In genomic region chr21:45031231-45032191, GRCh38 we compare ENCODE assay signal across 21 cellular contexts. TPM values are rescaled to one million over a fixed set of nuclear protein-coding genes. Genes with fewer than 3 reads are reported as not detected.
DNase-seq lines count a peak whose midpoint lies in the region; ATAC-seq and TF ChIP-seq lines count a peak whose summit lies in the region.
"Had no signal": no experiment of that assay in that cellular context is flagged by ENCODE, and none has a peak within 500 bp of the region (broad histone marks: within the 10 kb centered on the region; RNA-seq: fewer than 3 reads in every experiment).

No MANE protein-coding gene starts in this region.

- no peak overlapping the region for H3K14ac ChIP-seq in neuronal stem cell (ENCODE audit: low read length)

- H4K8ac ChIP-seq in neuronal stem cell (ENCODE audit: low read depth, low read length) = no peak overlapping the region

- peak overlapping the region; percentile 64 for H2BK15ac ChIP-seq in neuronal stem cell (ENCODE audit: low read length)

- H3K4me3 ChIP-seq in BLaER1 (peak overlapping the region; percentile 40), SK-N-MC (no peak overlapping the region), esophagus squamous epithelium (peak overlapping the region in 1 of 4 donors; percentile 8), neuronal stem cell (ENCODE audit: low read length in 2 of 2) (no peak overlapping the region)
- H3K4me3 ChIP-seq: pancreas had no signal

- peak overlapping the region; percentile 82 for H2AK5ac ChIP-seq in neuronal stem cell (ENCODE audit: low read depth, low read length)

- TF ChIP-seq POLR2A in esophagus squamous epithelium (IDR thresholded peaks at IDR 0.05) = no peak

- H3K4ac ChIP-seq in neuronal stem cell (ENCODE audit: low read length) = no peak overlapping the region

- H3K23ac ChIP-seq in neuronal stem cell (ENCODE audit: low read depth, low read length, poor library complexity) = peak overlapping the region; percentile 52

- no peak overlapping the region for H2BK12ac ChIP-seq in neuronal stem cell (ENCODE audit: low read length)

- no peak for ATAC-seq in HG03354 (IDR thresholded peaks at IDR 0.05; ENCODE audit: poor library complexity, severe bottlenecking, unreplicated experiment)
- ATAC-seq: activated T-cell treated with anti-CD3 and anti-CD28 coated beads, Interleukin-2, amount 50 U/mL, for 72 hours; left lobe of liver; Panc1 had no signal

- TF ChIP-seq CTCF in esophagus squamous epithelium (IDR thresholded peaks at IDR 0.05) = no peak

- intact Hi-C loops in esophagus squamous epithelium (cut with DNase I) = no loop called here

- H3K9ac ChIP-seq in BLaER1 = peak overlapping the region; percentile 63
- H3K9ac ChIP-seq in SK-N-MC (ENCODE audit: insufficient read length) = no peak overlapping the region
- H3K9ac ChIP-seq in neuronal stem cell (ENCODE audit: low read depth, low read length, poor library complexity) = no peak overlapping the region

- H3K9me3 ChIP-seq in BLaER1 (peaks cover 20% of the 10 kb centered on the region), SK-N-MC (ENCODE audit: low read depth, low read length) (peaks cover 2% of the 10 kb centered on the region; the same call in 1 of the 2 replicates), esophagus squamous epithelium (peaks cover 0 to 6% (median 4%) of the 10 kb centered on the region in 3 donors), neuronal stem cell (replicated peaks in 1 of 2; ENCODE audit: control insufficient read depth in 2 of 2, insufficient read depth in 1 of 2, low read depth in 1 of 2, low read length in 2 of 2) (peaks cover 2 to 4% of the 10 kb centered on the region in 2 donors)
- H3K9me3 ChIP-seq: pancreas had no signal

- no peak overlapping the region for H2BK120ac ChIP-seq in neuronal stem cell (ENCODE audit: low read depth, low read length)

- H3K4me2 ChIP-seq in BLaER1 (peak overlapping the region; percentile 95), neuronal stem cell (ENCODE audit: insufficient read depth, low read length, poor library complexity, severe bottlenecking) (no peak overlapping the region)

- DNase-seq in SK-N-MC (ENCODE audit: low read depth, low spot score) (no peak), esophagus squamous epithelium (lab: John Stamatoyannopoulos, UW) (no peak), neuronal stem cell (ENCODE audit: low spot score) (no peak), ACHN (no peak), DMS53 treated with DMSO at 0.1 percent for 48 hours (lab: John Stamatoyannopoulos, UW; ENCODE audit: unreplicated experiment) (no peak)
- DNase-seq in stimulated activated naive CD4-positive, alpha-beta T cell treated with Interleukin-2 at 50 U/mL for 16 hours (lab: John Stamatoyannopoulos, UW) = no peak
- DNase-seq: activated CD4-positive, CD25-positive, alpha-beta regulatory T cell; activated T-cell treated with anti-CD3 and anti-CD28 coated beads, Interleukin-2, amount 50 U/mL, for 72 hours; brain microvascular endothelial cell; DMS 273 treated with DMSO at 0.1 percent for 48 hours; foreskin melanocyte; MM.1S; NCI-H1694; NCI-H226; stimulated activated CD4-positive, alpha-beta T cell treated with anti-CD3 and anti-CD28 coated beads, Interleukin-2, amount 100 ng/mL, for 48 hours had no signal

- H4K91ac ChIP-seq in neuronal stem cell (ENCODE audit: low read depth, low read length, poor library complexity) = no peak overlapping the region

- 59 to 71% methylated on average over 10 of the region's 31 CpGs for WGBS in esophagus squamous epithelium, 2 donors
- WGBS in neuronal stem cell (ENCODE audit: extremely low coverage in 2 of 2, insufficient read length in 2 of 2, insufficient replicate concordance in 1 of 2), 2 donors = no CpG with 5 or more reads among the region's 31 CpGs

- peaks cover 38% of the 10 kb centered on the region for H4K20me1 ChIP-seq in BLaER1

- H3K27me3 ChIP-seq in BLaER1 = no peaks in the 10 kb centered on the region
- peaks cover 0 to 36% (median 0%) of the 10 kb centered on the region in 4 donors for H3K27me3 ChIP-seq in esophagus squamous epithelium
- peaks cover 0 to 66% (median 0%) of the 10 kb centered on the region in 3 experiments for H3K27me3 ChIP-seq in neuronal stem cell (ENCODE audit: control insufficient read depth in 3 of 3, insufficient read depth in 3 of 3, low read depth in 1 of 3, low read length in 3 of 3)
- H3K27me3 ChIP-seq: brain microvascular endothelial cell, pancreas had no signal

- H3K18ac ChIP-seq in neuronal stem cell (ENCODE audit: low read length) = peak overlapping the region; percentile 83

- H3K79me1 ChIP-seq in neuronal stem cell (ENCODE audit: low read depth, low read length) = no peaks in the 10 kb centered on the region

- H3K36me3 ChIP-seq in BLaER1 (peaks cover 9% of the 10 kb centered on the region), SK-N-MC (ENCODE audit: insufficient read depth, low read length) (no peaks in the 10 kb centered on the region), esophagus squamous epithelium (no peaks in the 10 kb centered on the region), neuronal stem cell (replicated peaks in 1 of 2; ENCODE audit: control insufficient read depth in 2 of 2, insufficient read depth in 2 of 2, low read length in 2 of 2) (no peaks in the 10 kb centered on the region)
- H3K36me3 ChIP-seq: brain microvascular endothelial cell, pancreas had no signal

- H2AFZ ChIP-seq in neuronal stem cell (ENCODE audit: low read length) = peak overlapping the region; percentile 17

- in situ Hi-C loops in ACHN (cut with HindIII; ENCODE audit: low pct_ligation_motif_present, low pct_unique_long_range_greater_than_20kb, low sequenced_read_pairs) = no loop called here

- no peak overlapping the region for H2BK5ac ChIP-seq in neuronal stem cell (ENCODE audit: low read length)

- peaks cover 60% of the 10 kb centered on the region for H3K4me1 ChIP-seq in BLaER1
- peaks cover 4 to 61% (median 51%) of the 10 kb centered on the region in 3 donors for H3K4me1 ChIP-seq in esophagus squamous epithelium
- peaks cover 26 to 36% of the 10 kb centered on the region in 2 donors for H3K4me1 ChIP-seq in neuronal stem cell (ENCODE audit: control insufficient read depth in 2 of 2, insufficient read depth in 1 of 2, low read depth in 1 of 2, low read length in 2 of 2)

- peak overlapping the region; percentile 68 for H3K27ac ChIP-seq in BLaER1
- H3K27ac ChIP-seq in SK-N-MC = peak overlapping the region; percentile 86
- peak overlapping the region in 3 of 4 donors; percentile 43 to 85 (median 50) for H3K27ac ChIP-seq in esophagus squamous epithelium
- H3K27ac ChIP-seq in neuronal stem cell (replicated peaks; ENCODE audit: low read length) = no peak overlapping the region
- H3K27ac ChIP-seq: brain microvascular endothelial cell, epithelial cell of prostate, pancreas had no signal

RNA-seq across cellular contexts. Expression of gene ADARB1, which starts 42.9 kb away (rescaled TPM):
- total RNA-seq in esophagus squamous epithelium = 10 to 100 TPM in 1 of 4 donors, 1 to 10 TPM in 3; 3.4 to 15.6 (median 5.7) TPM
- polyA plus RNA-seq in neuronal stem cell (2013, experiment 1 of 2) = 5.9 TPM
- polyA plus RNA-seq in neuronal stem cell (2013, experiment 2 of 2) = 6.1 TPM
